In the genomic region with DNA sequence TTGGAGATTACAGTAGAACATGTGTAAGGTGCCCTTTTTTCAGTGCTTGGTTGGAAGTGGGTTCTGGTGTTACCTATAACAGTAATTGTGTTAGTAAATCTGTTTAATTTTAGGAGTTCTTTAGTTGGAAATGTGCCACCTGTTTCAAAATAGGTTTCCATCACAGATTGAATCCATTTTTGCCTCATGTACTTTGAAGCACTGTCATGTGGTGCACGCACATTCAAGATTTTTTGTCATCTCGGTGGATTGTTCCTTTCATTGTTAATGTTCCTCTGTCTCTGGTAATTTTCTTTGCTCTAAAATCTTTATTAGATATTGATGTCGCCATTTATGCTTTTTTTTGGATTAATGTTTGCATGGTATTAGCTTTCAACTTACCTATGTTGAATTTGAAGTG, we compare ENCODE assay signal across 9 cellular contexts. TPM values are rescaled to one million over a fixed set of nuclear protein-coding genes. Genes with fewer than 3 reads are reported as not detected.
DNase-seq lines count a peak whose midpoint lies in the region; ATAC-seq and TF ChIP-seq lines count a peak whose summit lies in the region.
"Had no signal": no experiment of that assay in that cellular context is flagged by ENCODE, and none has a peak within 500 bp of the region (broad histone marks: within the 10 kb centered on the region; RNA-seq: fewer than 3 reads in every experiment).

No MANE protein-coding gene starts in this region.

- H3K36me3 ChIP-seq in BE2C (no peaks in the 10 kb centered on the region), HUES48 (ENCODE audit: control insufficient read depth, insufficient read depth, low read length) (no peaks in the 10 kb centered on the region), muscle layer of colon (ENCODE audit: insufficient read depth, low read length) (no peaks in the 10 kb centered on the region)

- H3K4me1 Mint-ChIP-seq in brain, result peaks cover 26% of the 10 kb centered on the region

- peaks cover 13% of the 10 kb centered on the region for H3K27me3 Mint-ChIP-seq in brain

- peak overlapping the region in 4 of 5 experiments; percentile 51 to 86 (median 62) for H3K27ac Mint-ChIP-seq in brain

- no peaks in the 10 kb centered on the region for H3K4me1 ChIP-seq in BE2C
- H3K4me1 ChIP-seq in HUES48 (ENCODE audit: control insufficient read depth, insufficient read depth, low read length), result no peaks in the 10 kb centered on the region
- peaks cover 21% of the 10 kb centered on the region for H3K4me1 ChIP-seq in muscle layer of colon (ENCODE audit: insufficient read depth, low read length)

- H3K9ac ChIP-seq in HUES48 (ENCODE audit: low read depth, low read length) (no peak overlapping the region), muscle layer of colon (ENCODE audit: low read length) (no peak overlapping the region)

- H3K4me3 ChIP-seq in BE2C (ENCODE audit: low read depth, low read length) (peak overlapping the region; percentile 75), HUES48 (ENCODE audit: low read depth, low read length) (peak overlapping the region; percentile 94), muscle layer of colon (ENCODE audit: low read depth in 1 of 2, low read length in 2 of 2) (peak overlapping the region; percentile 75 to 83)

- H3K9me3 Mint-ChIP-seq in brain, result peaks cover 40 to 71% (median 61%) of the 10 kb centered on the region in 5 experiments

- TF ChIP-seq CTCF in BE2C (IDR thresholded peaks at IDR 0.05; ENCODE audit: low read depth, low read length) (no peak), brain (conservative IDR thresholded peaks at IDR 0.05) (no peak)

- H3K27me3 ChIP-seq in BE2C (no peaks in the 10 kb centered on the region), HUES48 (ENCODE audit: control insufficient read depth, insufficient read depth, low read length) (peaks cover 26% of the 10 kb centered on the region), muscle layer of colon (ENCODE audit: control insufficient read depth in 1 of 2, insufficient read depth in 2 of 2, low read length in 2 of 2) (no peaks in the 10 kb centered on the region)

- H3K36me3 Mint-ChIP-seq in brain, result peaks cover 42% of the 10 kb centered on the region

- ATAC-seq in GM18861 (IDR thresholded peaks at IDR 0.05; ENCODE audit: unreplicated experiment) (no peak), GM18519 (IDR thresholded peaks at IDR 0.05; ENCODE audit: low FRiP score, unreplicated experiment) (no peak)

- H3K27ac ChIP-seq in HUES48 (ENCODE audit: low read depth, low read length), result no peak overlapping the region
- H3K27ac ChIP-seq in muscle layer of colon (ENCODE audit: low read depth, low read length), result no peak overlapping the region

- peaks cover 3% of the 10 kb centered on the region; the same call in 1 of the 2 replicates for H3K9me3 ChIP-seq in BE2C
- H3K9me3 ChIP-seq in HUES48 (ENCODE audit: control insufficient read depth, insufficient read depth, low read length), result peaks cover 21% of the 10 kb centered on the region
- no peaks in the 10 kb centered on the region for H3K9me3 ChIP-seq in muscle layer of colon (ENCODE audit: low read length)

- DNase-seq in BE2C (no peak), ecto neural progenitor cell (ENCODE audit: low spot score) (no peak)
- DNase-seq in stimulated activated CD4-positive, alpha-beta T cell treated with anti-CD3 and anti-CD28 coated beads, Interleukin-4, amount 100 ng/mL, for 24 hours, result no peak
- DNase-seq: NCI-H2081 treated with DMSO at 0.1 percent for 48 hours had no signal

- peak overlapping the region; percentile 86 to 96 (median 95) for H3K4me3 Mint-ChIP-seq in brain

RNA-seq across cellular contexts. Expression of a gene that starts 1.3 kb away (rescaled TPM):
- polyA plus RNA-seq in BE2C (2012; ENCODE audit: insufficient read depth, insufficient read length, low read depth), result 11.1 TPM
- polyA plus RNA-seq in brain (ENCODE audit: insufficient read depth, low read depth, low replicate concordance), result 17.8 TPM
